In genomic region chr14:76778546-76779215, GRCh38 we compare ENCODE assay signal across 1 cellular context.
TF ChIP-seq lines count a peak whose summit lies in the region.

No MANE protein-coding gene starts in this region.

TF ChIP-seq in GM12878, 131 proteins besides CTCF, POLR2A, EP300 and RAD21:
- TF ChIP-seq BRCA1 (IDR thresholded peaks at IDR 0.05; ENCODE audit: low read depth, low read length) (no peak), IRF4 (IDR thresholded peaks at IDR 0.05; ENCODE audit: low read depth, low read length) (no peak), RFX5 (IDR thresholded peaks at IDR 0.05; ENCODE audit: low read depth, low read length) (no peak), MTA3 (IDR thresholded peaks at IDR 0.05; ENCODE audit: borderline replicate concordance, low read length) (no peak), MXI1 (IDR thresholded peaks at IDR 0.05; ENCODE audit: low read depth, low read length) (no peak), CBX3 (IDR thresholded peaks at IDR 0.05; ENCODE audit: borderline replicate concordance, low read depth) (no peak), ZNF24 (IDR thresholded peaks at IDR 0.05) (no peak), ZNF274 (IDR thresholded peaks at IDR 0.05; ENCODE audit: insufficient read depth, insufficient read length) (no peak)
